In the genomic region with DNA sequence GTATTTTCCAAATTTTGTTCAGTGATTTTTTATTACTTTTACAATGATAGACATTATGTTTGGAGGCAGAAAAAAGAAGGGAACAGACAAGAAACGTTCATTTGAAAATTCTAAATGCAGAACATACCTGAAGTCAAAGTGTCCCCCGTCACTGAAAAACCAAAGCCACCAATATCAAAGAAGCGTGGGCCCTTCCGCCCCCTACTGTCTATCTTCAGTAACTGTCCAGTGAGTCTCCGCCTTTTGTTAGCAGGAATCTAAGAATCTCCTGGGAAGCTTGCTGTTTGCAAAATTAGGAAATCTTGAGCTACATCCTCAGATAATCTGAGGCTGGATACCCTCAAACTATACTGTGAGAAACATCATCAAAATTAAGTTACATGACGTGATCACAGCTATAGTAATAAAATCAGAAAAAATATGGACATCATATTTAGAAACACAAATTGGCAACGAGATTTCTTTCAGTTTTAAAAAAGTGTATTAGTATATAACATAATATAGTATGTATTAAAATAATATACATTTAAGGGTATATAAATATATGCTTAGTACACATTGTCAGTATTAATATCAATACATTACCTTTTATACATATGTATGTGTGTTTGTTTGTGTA, we compare ENCODE assay signal across 9 cellular contexts.
DNase-seq lines count a peak whose midpoint lies in the region; ATAC-seq and TF ChIP-seq lines count a peak whose summit lies in the region.
"Had no signal": no experiment of that assay in that cellular context is flagged by ENCODE, and none has a peak within 500 bp of the region (broad histone marks: within the 10 kb centered on the region; RNA-seq: fewer than 3 reads in every experiment).

No MANE protein-coding gene starts in this region.

- no peaks in the 10 kb centered on the region for H3K9me2 ChIP-seq in Loucy (replicated peaks; ENCODE audit: low read depth, low read length)

- H3K9ac ChIP-seq in Loucy (ENCODE audit: low read depth, low read length, poor library complexity, severe bottlenecking): no peak overlapping the region
- H3K9ac ChIP-seq in colonic mucosa (ENCODE audit: low read depth in 2 of 2, low read length in 2 of 2): no peak overlapping the region
- no peak overlapping the region for H3K9ac ChIP-seq in liver (ENCODE audit: low read depth in 1 of 2, low read length in 2 of 2)
- H3K9ac ChIP-seq: BLaER1 treated with 17β-estradiol and CSF1 and Interleukin-3, amounts not matched to agents 10 nM and 100 nM had no signal

- peak overlapping the region; percentile 6 for H3K4me2 ChIP-seq in Loucy (ENCODE audit: low read depth, low read length, poor library complexity, severe bottlenecking)
- H3K4me2 ChIP-seq: BLaER1 treated with 17β-estradiol and CSF1 and Interleukin-3, amounts not matched to agents 10 nM and 100 nM had no signal

- intact Hi-C loops in colonic mucosa (cut with DNase I): loop anchor here (10.0 kb wide), 2 partner anchors 108 to 1422 kb away; no protein-coding TSS in a partner anchor

- WGBS in liver: 15% methylated on average over 7 of the region's 7 CpGs

- peak overlapping the region; percentile 29; the same call in 1 of the 2 replicates for H2AFZ ChIP-seq in Loucy (ENCODE audit: low read length)

- H3K4me3 ChIP-seq in Loucy (ENCODE audit: low read length, poor library complexity, severe bottlenecking): no peak overlapping the region
- no peak overlapping the region for H3K4me3 ChIP-seq in colonic mucosa
- H3K4me3 ChIP-seq in liver (ENCODE audit: low read depth in 1 of 3, low read length in 3 of 3): no peak overlapping the region
- H3K4me3 ChIP-seq: BLaER1 treated with 17β-estradiol and CSF1 and Interleukin-3, amounts not matched to agents 10 nM and 100 nM had no signal

- H3K4me1 ChIP-seq in Loucy (ENCODE audit: insufficient read depth, low read length, poor library complexity, severe bottlenecking) (no peaks in the 10 kb centered on the region), colonic mucosa (no peaks in the 10 kb centered on the region), liver (ENCODE audit: control insufficient read depth in 4 of 4, insufficient read depth in 4 of 4, low read length in 3 of 4) (peaks cover 0 to 23% (median 14%) of the 10 kb centered on the region in 4 donors)

- TF ChIP-seq CTCF in Loucy (conservative IDR thresholded peaks at IDR 0.05; ENCODE audit: low read length) (peak; percentile 95), colonic mucosa (IDR thresholded peaks at IDR 0.05) (peak; percentile 82), liver (IDR thresholded peaks at IDR 0.05; ENCODE audit: low read depth, low read length, missing input control) (peak; percentile 88)

- no peaks in the 10 kb centered on the region for H3K79me2 ChIP-seq in Loucy (ENCODE audit: insufficient read depth, low read length)

- peak; percentile 31 for DNase-seq in NCI-H187 treated with DMSO at 0.1 percent for 48 hours (lab: John Stamatoyannopoulos, UW)
- DNase-seq in NCI-H187 (lab: John Stamatoyannopoulos, UW): no peak
- peak in 4 of 5 donors; percentile 22 to 46 (median 26) for DNase-seq in T-helper 1 cell
- peak; percentile 68 for DNase-seq in colonic mucosa
- peak; percentile 11 for DNase-seq in stimulated activated CD8-positive, alpha-beta memory T cell treated with anti-CD3 and anti-CD28 coated beads, Interleukin-15, amount 100 ng/mL, for 1 hour (ENCODE audit: low read depth)

- H3K27me3 ChIP-seq in Loucy (ENCODE audit: insufficient read depth, low read length, poor library complexity, severe bottlenecking) (no peaks in the 10 kb centered on the region), colonic mucosa (no peaks in the 10 kb centered on the region), liver (ENCODE audit: control insufficient read depth in 4 of 4, insufficient read depth in 4 of 4, low read length in 3 of 4) (no peaks in the 10 kb centered on the region)
- H3K27me3 ChIP-seq: BLaER1 treated with 17β-estradiol and CSF1 and Interleukin-3, amounts not matched to agents 10 nM and 100 nM had no signal

- H3K36me3 ChIP-seq in Loucy (ENCODE audit: insufficient read depth, low read length) (no peaks in the 10 kb centered on the region), colonic mucosa (no peaks in the 10 kb centered on the region), liver (ENCODE audit: control insufficient read depth in 4 of 4, insufficient read depth in 3 of 4, low read depth in 1 of 4, low read length in 3 of 4) (no peaks in the 10 kb centered on the region)
- H3K36me3 ChIP-seq: BLaER1 treated with 17β-estradiol and CSF1 and Interleukin-3, amounts not matched to agents 10 nM and 100 nM had no signal

- no peaks in the 10 kb centered on the region for H4K20me1 ChIP-seq in Loucy (ENCODE audit: insufficient read depth, low read length, poor library complexity, severe bottlenecking)
- H4K20me1 ChIP-seq: BLaER1 treated with 17β-estradiol and CSF1 and Interleukin-3, amounts not matched to agents 10 nM and 100 nM had no signal

- peak; percentile 98 to 99 for TF ChIP-seq RAD21 in liver (IDR thresholded peaks at IDR 0.05)

- H3K9me3 ChIP-seq in Loucy (ENCODE audit: insufficient read depth, low read depth, low read length) (no peaks in the 10 kb centered on the region), colonic mucosa (no peaks in the 10 kb centered on the region), liver (ENCODE audit: control insufficient read depth in 4 of 4, low read length in 3 of 4) (no peaks in the 10 kb centered on the region)
- H3K9me3 ChIP-seq: BLaER1 treated with 17β-estradiol and CSF1 and Interleukin-3, amounts not matched to agents 10 nM and 100 nM had no signal

- ATAC-seq in HG03135 (IDR thresholded peaks at IDR 0.05; ENCODE audit: unreplicated experiment): no peak

- no peak overlapping the region for H3K27ac ChIP-seq in colonic mucosa
- no peak overlapping the region for H3K27ac ChIP-seq in liver (ENCODE audit: low read depth in 1 of 2, low read length in 2 of 2)
- H3K27ac ChIP-seq: BLaER1 treated with 17β-estradiol and CSF1 and Interleukin-3, amounts not matched to agents 10 nM and 100 nM had no signal

- H3F3A ChIP-seq in Loucy (ENCODE audit: low read depth): no peaks in the 10 kb centered on the region

TF ChIP-seq in liver, 16 proteins besides CTCF, POLR2A, EP300 and RAD21:
- TF ChIP-seq, protein P1, sequence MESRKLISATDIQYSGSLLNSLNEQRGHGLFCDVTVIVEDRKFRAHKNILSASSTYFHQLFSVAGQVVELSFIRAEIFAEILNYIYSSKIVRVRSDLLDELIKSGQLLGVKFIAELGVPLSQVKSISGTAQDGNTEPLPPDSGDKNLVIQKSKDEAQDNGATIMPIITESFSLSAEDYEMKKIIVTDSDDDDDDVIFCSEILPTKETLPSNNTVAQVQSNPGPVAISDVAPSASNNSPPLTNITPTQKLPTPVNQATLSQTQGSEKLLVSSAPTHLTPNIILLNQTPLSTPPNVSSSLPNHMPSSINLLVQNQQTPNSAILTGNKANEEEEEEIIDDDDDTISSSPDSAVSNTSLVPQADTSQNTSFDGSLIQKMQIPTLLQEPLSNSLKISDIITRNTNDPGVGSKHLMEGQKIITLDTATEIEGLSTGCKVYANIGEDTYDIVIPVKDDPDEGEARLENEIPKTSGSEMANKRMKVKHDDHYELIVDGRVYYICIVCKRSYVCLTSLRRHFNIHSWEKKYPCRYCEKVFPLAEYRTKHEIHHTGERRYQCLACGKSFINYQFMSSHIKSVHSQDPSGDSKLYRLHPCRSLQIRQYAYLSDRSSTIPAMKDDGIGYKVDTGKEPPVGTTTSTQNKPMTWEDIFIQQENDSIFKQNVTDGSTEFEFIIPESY (IDR thresholded peaks at IDR 0.05): no peak
- no peak for TF ChIP-seq EGR1 (IDR thresholded peaks at IDR 0.05; ENCODE audit: low read depth in 2 of 2)
- TF ChIP-seq HNF4A (conservative IDR thresholded peaks at IDR 0.05): no peak
- TF ChIP-seq, protein P2, sequence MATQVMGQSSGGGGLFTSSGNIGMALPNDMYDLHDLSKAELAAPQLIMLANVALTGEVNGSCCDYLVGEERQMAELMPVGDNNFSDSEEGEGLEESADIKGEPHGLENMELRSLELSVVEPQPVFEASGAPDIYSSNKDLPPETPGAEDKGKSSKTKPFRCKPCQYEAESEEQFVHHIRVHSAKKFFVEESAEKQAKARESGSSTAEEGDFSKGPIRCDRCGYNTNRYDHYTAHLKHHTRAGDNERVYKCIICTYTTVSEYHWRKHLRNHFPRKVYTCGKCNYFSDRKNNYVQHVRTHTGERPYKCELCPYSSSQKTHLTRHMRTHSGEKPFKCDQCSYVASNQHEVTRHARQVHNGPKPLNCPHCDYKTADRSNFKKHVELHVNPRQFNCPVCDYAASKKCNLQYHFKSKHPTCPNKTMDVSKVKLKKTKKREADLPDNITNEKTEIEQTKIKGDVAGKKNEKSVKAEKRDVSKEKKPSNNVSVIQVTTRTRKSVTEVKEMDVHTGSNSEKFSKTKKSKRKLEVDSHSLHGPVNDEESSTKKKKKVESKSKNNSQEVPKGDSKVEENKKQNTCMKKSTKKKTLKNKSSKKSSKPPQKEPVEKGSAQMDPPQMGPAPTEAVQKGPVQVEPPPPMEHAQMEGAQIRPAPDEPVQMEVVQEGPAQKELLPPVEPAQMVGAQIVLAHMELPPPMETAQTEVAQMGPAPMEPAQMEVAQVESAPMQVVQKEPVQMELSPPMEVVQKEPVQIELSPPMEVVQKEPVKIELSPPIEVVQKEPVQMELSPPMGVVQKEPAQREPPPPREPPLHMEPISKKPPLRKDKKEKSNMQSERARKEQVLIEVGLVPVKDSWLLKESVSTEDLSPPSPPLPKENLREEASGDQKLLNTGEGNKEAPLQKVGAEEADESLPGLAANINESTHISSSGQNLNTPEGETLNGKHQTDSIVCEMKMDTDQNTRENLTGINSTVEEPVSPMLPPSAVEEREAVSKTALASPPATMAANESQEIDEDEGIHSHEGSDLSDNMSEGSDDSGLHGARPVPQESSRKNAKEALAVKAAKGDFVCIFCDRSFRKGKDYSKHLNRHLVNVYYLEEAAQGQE (IDR thresholded peaks at IDR 0.05): no peak
- TF ChIP-seq RXRA (IDR thresholded peaks at IDR 0.05): no peak
- no peak for TF ChIP-seq YY1 (IDR thresholded peaks at IDR 0.05)
- TF ChIP-seq NR2F2 (IDR thresholded peaks at IDR 0.05): no peak
- no peak for TF ChIP-seq TAF1 (conservative IDR thresholded peaks at IDR 0.05)
- no peak for TF ChIP-seq FOXA2 (IDR thresholded peaks at IDR 0.05)
- no peak for TF ChIP-seq HNF4G (IDR thresholded peaks at IDR 0.05)
- TF ChIP-seq GABPA (IDR thresholded peaks at IDR 0.05 in 1 of 2, conservative IDR thresholded peaks at IDR 0.05 in 1 of 2): no peak
- TF ChIP-seq, protein P3, sequence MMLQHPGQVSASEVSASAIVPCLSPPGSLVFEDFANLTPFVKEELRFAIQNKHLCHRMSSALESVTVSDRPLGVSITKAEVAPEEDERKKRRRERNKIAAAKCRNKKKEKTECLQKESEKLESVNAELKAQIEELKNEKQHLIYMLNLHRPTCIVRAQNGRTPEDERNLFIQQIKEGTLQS (IDR thresholded peaks at IDR 0.05): no peak
TF ChIP-seq in liver: peak in this region for 0.

Comparison
In these comparisons a context has a peak if more than half of its experiments do, and no peak if none do; other contexts are left out.
1. DNase-seq: peak in NCI-H187 treated with DMSO at 0.1 percent for 48 hours (single experiment), T-helper 1 cell (4 of 5), colonic mucosa (single experiment) and stimulated activated CD8-positive, alpha-beta memory T cell treated with anti-CD3 and anti-CD28 coated beads, Interleukin-15, amount 100 ng/mL, for 1 hour (single experiment); none in NCI-H187 (0 of 2).
2. Peak in every context shown above with its lines, with median percentiles within 50 percentile points of each other: CTCF ChIP-seq.